ENCODE assay signal across 1 cellular context in the genomic region with DNA sequence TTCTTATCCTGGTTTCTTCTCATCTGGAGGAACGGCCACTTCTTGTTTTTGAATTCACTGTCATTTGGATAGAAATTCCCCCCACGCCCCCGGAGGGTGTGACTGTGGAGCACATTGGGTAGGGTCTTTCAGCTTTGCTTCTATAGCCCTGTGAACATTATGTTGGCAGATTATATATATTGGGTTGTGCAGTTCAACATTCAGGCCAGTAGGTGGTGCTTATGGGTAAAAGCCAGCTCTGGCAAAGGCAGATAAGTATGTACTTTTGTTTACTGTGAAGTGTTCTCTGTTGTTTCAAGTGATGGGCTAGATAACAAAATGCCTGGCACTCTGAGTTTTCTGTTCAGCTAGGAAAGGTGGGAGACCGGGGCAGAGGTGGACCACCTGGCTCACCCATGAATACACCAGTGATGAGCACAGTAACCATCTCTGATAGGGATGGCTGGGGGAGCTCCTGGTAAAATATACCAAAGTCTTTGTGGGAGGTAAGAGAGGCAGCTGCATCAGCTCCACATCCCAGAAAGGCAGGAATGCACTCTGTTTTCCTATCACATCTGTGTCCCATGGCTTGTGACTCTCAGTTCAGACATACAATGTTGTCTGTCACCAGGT.
TF ChIP-seq lines count a peak whose summit lies in the region.

No MANE protein-coding gene starts in this region.

TF ChIP-seq in H1, 55 proteins besides CTCF, POLR2A, EP300 and RAD21:
- TF ChIP-seq TEAD4 (IDR thresholded peaks at IDR 0.05; ENCODE audit: low read depth, low read length) (peak; percentile 90), SIN3A (conservative IDR thresholded peaks at IDR 0.05 in 1 of 2, IDR thresholded peaks at IDR 0.05 in 1 of 2; ENCODE audit: low read depth in 1 of 2, low read length in 2 of 2) (no peak)
